9 cellular contexts compared by ENCODE assay signal in the genomic region with DNA sequence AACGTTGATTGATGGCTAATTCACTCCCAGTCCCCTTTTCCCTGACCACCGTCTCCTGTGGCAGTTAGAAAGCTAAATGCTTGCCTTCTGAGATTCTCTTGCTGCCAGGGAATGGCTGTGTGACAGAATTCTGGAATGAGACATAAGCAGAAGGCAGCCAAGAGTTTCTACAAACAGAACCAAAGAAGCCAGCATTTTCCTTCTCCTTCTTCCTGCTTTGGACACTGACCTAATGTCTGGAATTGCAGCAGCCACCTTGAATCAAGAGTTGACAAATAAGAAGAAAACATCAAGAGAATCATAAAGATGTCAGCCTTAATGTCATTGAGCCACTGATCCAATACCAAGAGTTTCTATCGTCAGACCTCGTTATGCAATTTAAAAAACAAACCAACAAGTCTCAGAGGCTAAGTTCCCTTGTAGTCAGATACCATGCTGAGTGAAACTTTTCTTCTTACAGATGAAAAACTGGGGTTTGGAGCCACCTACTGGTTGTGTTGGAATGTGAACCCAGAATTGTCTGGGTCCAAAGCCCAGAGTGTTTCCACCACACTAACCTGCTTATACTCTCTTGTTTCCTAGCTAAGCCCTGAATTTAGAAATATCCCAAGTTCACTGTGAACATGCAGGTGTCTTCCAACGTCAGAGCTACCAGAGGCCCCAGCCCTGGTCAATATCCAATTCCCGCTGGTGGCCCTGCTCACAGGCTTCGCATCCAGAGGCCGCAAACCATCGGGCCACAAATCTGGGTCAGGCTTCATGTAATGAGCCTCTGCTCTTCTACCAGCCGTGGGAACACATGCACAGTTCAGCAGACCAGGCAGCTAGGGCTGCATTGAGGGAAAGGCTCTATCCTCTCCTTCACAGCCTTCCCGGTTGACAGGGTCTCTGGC. TPM values are rescaled to one million over a fixed set of nuclear protein-coding genes. Genes with fewer than 3 reads are reported as not detected.
DNase-seq lines count a peak whose midpoint lies in the region; ATAC-seq, FAIRE-seq and TF ChIP-seq lines count a peak whose summit lies in the region.
"Had no signal": no experiment of that assay in that cellular context is flagged by ENCODE, and none has a peak within 500 bp of the region (broad histone marks: within the 10 kb centered on the region; RNA-seq: fewer than 3 reads in every experiment).

No MANE protein-coding gene starts in this region.

- no peaks in the 10 kb centered on the region for H4K20me1 ChIP-seq in H1 (replicated peaks in 1 of 2; ENCODE audit: control insufficient read depth in 1 of 2, insufficient read depth in 2 of 2, low read length in 2 of 2)
- H4K20me1 ChIP-seq: BLaER1 had no signal

- CTCF ChIA-PET in H1 (lab: Charles Lee; ENCODE audit: partially characterized antibody) = interaction anchor here (0.7 to 9.3 kb wide), 35 partner anchors 10 to 671 kb away, joined by 3 to 222 read pairs (median 4); partner anchors contain the start of gene LAMP3

- H4K8ac ChIP-seq in H1 (ENCODE audit: extremely low read depth, insufficient read depth, low read length) = no peak overlapping the region
- peak overlapping the region; percentile 4 for H4K8ac ChIP-seq in mesenchymal stem cell (ENCODE audit: low read length)

- H3K56ac ChIP-seq in H1 (replicated peaks; ENCODE audit: insufficient read length, low read depth, low read length) = no peak overlapping the region

- peak; percentile 5 to 83 (median 74) for TF ChIP-seq CTCF in H1 (IDR thresholded peaks at IDR 0.05; ENCODE audit: control extremely low read depth in 1 of 3, insufficient read depth in 1 of 3, low read depth in 1 of 3, low read length in 3 of 3)

- no peak overlapping the region for H3K23ac ChIP-seq in H1 (ENCODE audit: insufficient read length)
- H3K23ac ChIP-seq in mesenchymal stem cell (ENCODE audit: low read length in 2 of 2) = no peak overlapping the region

- H3K27ac ChIP-seq in H1 (ENCODE audit: low read depth, low read length) (no peak overlapping the region), mesenchymal stem cell (ENCODE audit: low read length, poor library complexity, severe bottlenecking) (no peak overlapping the region)
- H3K27ac ChIP-seq: BLaER1 had no signal

- H2BK5ac ChIP-seq in H1 (ENCODE audit: low read depth, low read length) (no peak overlapping the region), mesenchymal stem cell (ENCODE audit: low read depth, low read length, poor library complexity, severe bottlenecking) (no peak overlapping the region)

- ATAC-seq in HG03175 (IDR thresholded peaks at IDR 0.05; ENCODE audit: unreplicated experiment) = peak; percentile 76

- 64% methylated on average over 11 of the region's 11 CpGs; no CpG with 5 or more reads in 1 of the 2 experiments for WGBS in H1 (ENCODE audit: extremely low coverage in 1 of 2, insufficient coverage in 1 of 2, insufficient read length in 1 of 2, insufficient replicate concordance in 2 of 2, low coverage in 1 of 2, low lambda C conversion rate in 2 of 2, missing lambda C conversion rate in 1 of 2), 2 experiments
- 77% methylated on average over 9 of the region's 11 CpGs for WGBS in mesenchymal stem cell

- H3K18ac ChIP-seq in H1 (ENCODE audit: extremely low read depth, low read length) (no peak overlapping the region), mesenchymal stem cell (ENCODE audit: low read depth in 1 of 2, low read length in 2 of 2) (peak overlapping the region in 1 of 2 experiments; percentile 88)

- H3K4me3 ChIP-seq in H1 (ENCODE audit: extremely low read depth in 1 of 4, insufficient read depth in 2 of 4, low read depth in 3 of 4, low read length in 4 of 4) = no peak overlapping the region
- peak overlapping the region in 1 of 2 experiments; percentile 62 for H3K4me3 ChIP-seq in mesenchymal stem cell (ENCODE audit: insufficient read depth in 1 of 2, low read depth in 1 of 2, low read length in 2 of 2)
- H3K4me3 ChIP-seq: BLaER1 had no signal

- H3K14ac ChIP-seq in H1 (ENCODE audit: insufficient read length) (no peak overlapping the region), mesenchymal stem cell (ENCODE audit: low read length in 2 of 2) (no peak overlapping the region)

- POLR2A ChIA-PET in H1 (lab: Charles Lee; ENCODE audit: partially characterized antibody) = interaction anchor here (0.6 to 1.6 kb wide), 3 partner anchors 9 to 376 kb away, joined by 3 to 5 read pairs (median 3); no protein-coding TSS in a partner anchor

- no peak overlapping the region for H4K5ac ChIP-seq in H1 (ENCODE audit: insufficient read length, low read depth, low read length)

- H3K9me3 ChIP-seq in H1 (ENCODE audit: insufficient read depth in 2 of 2, low read depth in 1 of 2, low read length in 1 of 2) (no peaks in the 10 kb centered on the region), mesenchymal stem cell (ENCODE audit: control insufficient read depth, low read length) (no peaks in the 10 kb centered on the region)
- H3K9me3 ChIP-seq: BLaER1 had no signal

- H2AFZ ChIP-seq in H1 (ENCODE audit: low read length) = no peak overlapping the region
- H2AFZ ChIP-seq in mesenchymal stem cell (ENCODE audit: low read depth, low read length) = peak overlapping the region; percentile 19

- no peaks in the 10 kb centered on the region for H3K23me2 ChIP-seq in H1 (ENCODE audit: low read depth, low read length)

- no peak overlapping the region for H3K9ac ChIP-seq in H1 (replicated peaks in 1 of 4; ENCODE audit: extremely low read depth in 1 of 4, low read depth in 3 of 4, low read length in 3 of 4)
- H3K9ac ChIP-seq in mesenchymal stem cell (ENCODE audit: low read length) = peak overlapping the region; percentile 59
- H3K9ac ChIP-seq: BLaER1 had no signal

- H3K36me3 ChIP-seq in H1 (ENCODE audit: control insufficient read depth in 2 of 4, insufficient read depth in 4 of 4, low read length in 3 of 4) (peaks cover 0 to 2% (median 0%) of the 10 kb centered on the region in 4 experiments; a peak in 1 of 8 replicates), mesenchymal stem cell (ENCODE audit: control insufficient read depth in 1 of 2, insufficient read depth in 2 of 2, low read depth in 1 of 2, low read length in 2 of 2) (no peaks in the 10 kb centered on the region)
- H3K36me3 ChIP-seq: BLaER1 had no signal

- peak; percentile 81 to 88 for TF ChIP-seq RAD21 in H1 (IDR thresholded peaks at IDR 0.05 in 1 of 2, conservative IDR thresholded peaks at IDR 0.05 in 1 of 2; ENCODE audit: low read depth in 2 of 2, low read length in 2 of 2)

- peaks cover 0 to 19% (median 4%) of the 10 kb centered on the region in 4 experiments; a peak in 3 of 7 replicates for H3K4me1 ChIP-seq in H1 (replicated peaks in 1 of 4; ENCODE audit: control insufficient read depth in 3 of 4, insufficient read depth in 4 of 4, low read length in 3 of 4)
- no peaks in the 10 kb centered on the region for H3K4me1 ChIP-seq in mesenchymal stem cell (ENCODE audit: control insufficient read depth, insufficient read depth, low read depth, low read length)

- no peak overlapping the region for H2BK120ac ChIP-seq in H1 (replicated peaks; ENCODE audit: low read depth, low read length)
- no peak overlapping the region for H2BK120ac ChIP-seq in mesenchymal stem cell (ENCODE audit: low read depth, low read length)

- peak; percentile 92 for FAIRE-seq in H1 (lab: Jason Lieb, UNC)

- H2BK20ac ChIP-seq in H1 (ENCODE audit: low read length) = no peak overlapping the region

- H2AK5ac ChIP-seq in H1 (ENCODE audit: low read depth, low read length) = no peak overlapping the region
- H2AK5ac ChIP-seq in mesenchymal stem cell (ENCODE audit: low read length, severe bottlenecking) = no peak overlapping the region

- no peak overlapping the region for H2BK15ac ChIP-seq in H1 (ENCODE audit: low read length)
- peak overlapping the region; percentile 30 for H2BK15ac ChIP-seq in mesenchymal stem cell (ENCODE audit: low read depth, poor library complexity, severe bottlenecking)

- no peak for TF ChIP-seq EP300 in H1 (IDR thresholded peaks at IDR 0.05; ENCODE audit: borderline replicate concordance in 1 of 2, low read depth in 2 of 2, low read length in 2 of 2)

- H3K4me2 ChIP-seq in H1 (ENCODE audit: insufficient read depth in 1 of 2, low read depth in 2 of 2, low read length in 2 of 2) = no peak overlapping the region
- H3K4me2 ChIP-seq in mesenchymal stem cell (ENCODE audit: low read length, poor library complexity, severe bottlenecking) = no peak overlapping the region
- H3K4me2 ChIP-seq: BLaER1 had no signal

- TF ChIP-seq POLR2A in H1 (IDR thresholded peaks at IDR 0.05; ENCODE audit: control extremely low read depth in 1 of 2, low read depth in 2 of 2, low read length in 2 of 2) = no peak

- H3K4ac ChIP-seq in H1 (replicated peaks; ENCODE audit: insufficient read length, low read depth, low read length) (no peak overlapping the region), mesenchymal stem cell (ENCODE audit: low read depth in 1 of 2, low read length in 2 of 2) (no peak overlapping the region)

- DNase-seq in NCI-H2029 treated with DMSO at 0.1 percent for 48 hours (lab: John Stamatoyannopoulos, UW) (peak; percentile 66), NCI-H2029 (lab: John Stamatoyannopoulos, UW) (no peak), NCI-H69 (lab: John Stamatoyannopoulos, UW) (peak; percentile 78), H1 (ENCODE audit: low read depth in 1 of 2, low spot score in 2 of 2) (peak in 1 of 2 experiments; percentile 72), mesenchymal stem cell (peak; percentile 81)
- DNase-seq in activated CD4-positive, alpha-beta T cell treated with anti-CD3 and anti-CD28 coated beads, Interleukin-2, amount 50 U/mL, for 4 hours = peak; percentile 37 to 53
- peak; percentile 19 to 20 for DNase-seq in stimulated activated CD8-positive, alpha-beta memory T cell treated with anti-CD3 and anti-CD28 coated beads, Interleukin-7, amount 100 ng/mL, for 1 hour (ENCODE audit: low read depth in 2 of 2)

- H3K27me3 ChIP-seq in H1 (replicated peaks in 1 of 4; ENCODE audit: control insufficient read depth in 3 of 4, extremely low read depth in 1 of 4, insufficient read depth in 3 of 4, low read length in 3 of 4) = no peaks in the 10 kb centered on the region
- peaks cover 0 to 4% of the 10 kb centered on the region in 2 experiments for H3K27me3 ChIP-seq in mesenchymal stem cell (ENCODE audit: control insufficient read depth in 1 of 2, insufficient read depth in 1 of 2, low read length in 2 of 2)
- H3K27me3 ChIP-seq: BLaER1 had no signal

- H3K79me1 ChIP-seq in H1 (ENCODE audit: low read depth, low read length) = no peaks in the 10 kb centered on the region
- H3K79me1 ChIP-seq in mesenchymal stem cell (replicated peaks; ENCODE audit: low read length, poor library complexity, severe bottlenecking) = no peaks in the 10 kb centered on the region

- no peaks in the 10 kb centered on the region for H3K79me2 ChIP-seq in H1 (ENCODE audit: control insufficient read depth in 1 of 2, insufficient read depth in 2 of 2, low read length in 2 of 2)

- H2BK12ac ChIP-seq in H1 (ENCODE audit: low read depth, low read length) (no peak overlapping the region), mesenchymal stem cell (ENCODE audit: low read length in 2 of 2) (peak overlapping the region in 1 of 2 experiments; percentile 79)

- H4K91ac ChIP-seq in H1 (replicated peaks; ENCODE audit: insufficient read length, low read length) (no peak overlapping the region), mesenchymal stem cell (ENCODE audit: low read length) (no peak overlapping the region)

RNA-seq across cellular contexts. Expression of gene MCF2L2, which starts 42.5 kb away (rescaled TPM):
- total RNA-seq in H1 (2021; fragmentation: NEBNext Ultra II Directional; extraction: Animal tissue kit (Norgen Biotek cat#: 25700)) = 12.2 and 13.7 TPM in 2 replicates
- polyA plus RNA-seq in H1 (2011; rRNA removed) = 4.1 and 4.2 TPM in 2 replicates
- 5.8 TPM for polyA plus RNA-seq in H1 (2011; cell fraction: cytosol; rRNA removed)
- polyA plus RNA-seq in H1 (2011; cell fraction: nucleus; rRNA removed) = 15.6 TPM
- 5.2 to 8.0 TPM (median 5.7 TPM) in 4 replicates for polyA plus RNA-seq in H1 (2012, experiment 1 of 2)
- polyA plus RNA-seq in H1 (2012, experiment 2 of 2) = 0.46 TPM
- 4.7 TPM for polyA plus RNA-seq in H1 (2013, experiment 1 of 2)
- 4.2 TPM for polyA plus RNA-seq in H1 (2013, experiment 2 of 2)
- polyA minus RNA-seq in H1 (2011; rRNA and poly(A)+ RNA removed) = 17.6 and 18.9 TPM in 2 replicates
- 10.4 TPM for polyA minus RNA-seq in H1 (2011; cell fraction: cytosol; rRNA and poly(A)+ RNA removed)
- polyA minus RNA-seq in H1 (2011; cell fraction: nucleus; rRNA and poly(A)+ RNA removed) = 25.9 TPM
- 0.07 TPM for polyA plus RNA-seq in mesenchymal stem cell (2013, experiment 1 of 2)
- 0.12 TPM for polyA plus RNA-seq in mesenchymal stem cell (2013, experiment 2 of 2)
